Comparison of ENCODE assay signal across 8 cellular contexts in genomic region chr16:25048146-25048618, GRCh38. TPM values are rescaled to one million over a fixed set of nuclear protein-coding genes. Genes with fewer than 3 reads are reported as not detected.
DNase-seq lines count a peak whose midpoint lies in the region; ATAC-seq and TF ChIP-seq lines count a peak whose summit lies in the region.

No MANE protein-coding gene starts in this region.

- H3K4me3 Mint-ChIP-seq in activated naive CD4-positive, alpha-beta T cell treated with anti-CD3 and anti-CD28 coated beads, Interleukin-2, amount 50 U/mL, for 24 hours, result peak overlapping the region; percentile 90
- H3K4me3 Mint-ChIP-seq in memory B cell, result peak overlapping the region; percentile 89

- no peaks in the 10 kb centered on the region for H3K9me3 Mint-ChIP-seq in activated naive CD4-positive, alpha-beta T cell treated with anti-CD3 and anti-CD28 coated beads, Interleukin-2, amount 50 U/mL, for 24 hours
- no peaks in the 10 kb centered on the region for H3K9me3 Mint-ChIP-seq in memory B cell

- H3K27me3 ChIP-seq in ascending aorta (no peaks in the 10 kb centered on the region), upper lobe of left lung (no peaks in the 10 kb centered on the region)

- TF ChIP-seq CTCF in ascending aorta (IDR thresholded peaks at IDR 0.05) (no peak), upper lobe of left lung (IDR thresholded peaks at IDR 0.05) (no peak)

- H3K9me3 ChIP-seq in ascending aorta, result no peaks in the 10 kb centered on the region
- H3K9me3 ChIP-seq in upper lobe of left lung, result no peaks in the 10 kb centered on the region

- no peak for DNase-seq in activated naive CD4-positive, alpha-beta T cell treated with anti-CD3 and anti-CD28 coated beads, Interleukin-2, amount 50 U/mL, for 16 hours
- DNase-seq in ascending aorta (ENCODE audit: low spot score in 2 of 2) (no peak), memory B cell (ENCODE audit: low spot score in 2 of 2) (no peak), upper lobe of left lung (no peak), mesenteric fat pad (ENCODE audit: low spot score) (no peak), NCI-H187 treated with DMSO at 0.1 percent for 48 hours (lab: John Stamatoyannopoulos, UW) (no peak), DMS114 treated with DMSO at 0.1 percent for 48 hours (lab: John Stamatoyannopoulos, UW; ENCODE audit: unreplicated experiment) (no peak)

- H3K36me3 Mint-ChIP-seq in activated naive CD4-positive, alpha-beta T cell treated with anti-CD3 and anti-CD28 coated beads, Interleukin-2, amount 50 U/mL, for 24 hours, result no peaks in the 10 kb centered on the region
- no peaks in the 10 kb centered on the region for H3K36me3 Mint-ChIP-seq in memory B cell

- H3K4me1 ChIP-seq in ascending aorta (peaks cover 0 to 24% of the 10 kb centered on the region in 2 donors), upper lobe of left lung (peaks cover 26 to 45% (median 29%) of the 10 kb centered on the region in 4 donors)

- H3K27ac ChIP-seq in ascending aorta (peak overlapping the region; percentile 86 to 90), upper lobe of left lung (peak overlapping the region; percentile 87 to 92 (median 90))

- ATAC-seq in memory B cell (ENCODE audit: low read depth), result no peak
- no peak for ATAC-seq in upper lobe of left lung (ENCODE audit: low FRiP score in 2 of 2)

- peaks cover 58% of the 10 kb centered on the region for H3K4me1 Mint-ChIP-seq in activated naive CD4-positive, alpha-beta T cell treated with anti-CD3 and anti-CD28 coated beads, Interleukin-2, amount 50 U/mL, for 24 hours
- peaks cover 25% of the 10 kb centered on the region for H3K4me1 Mint-ChIP-seq in memory B cell

- no peak for TF ChIP-seq EP300 in upper lobe of left lung (IDR thresholded peaks at IDR 0.05)

- H3K4me3 ChIP-seq in ascending aorta (peak overlapping the region; percentile 66 to 67), upper lobe of left lung (peak overlapping the region in 3 of 4 donors; percentile 37 to 57 (median 50))

- peak overlapping the region; percentile 96 for H3K27ac Mint-ChIP-seq in activated naive CD4-positive, alpha-beta T cell treated with anti-CD3 and anti-CD28 coated beads, Interleukin-2, amount 50 U/mL, for 24 hours
- peak overlapping the region; percentile 92 for H3K27ac Mint-ChIP-seq in memory B cell

- peak in 1 of 4 donors; percentile 24 for TF ChIP-seq POLR2A in upper lobe of left lung (IDR thresholded peaks at IDR 0.05)

- 41 to 44% methylated on average over 4 of the region's 4 CpGs for WGBS in upper lobe of left lung, 2 donors

- no peaks in the 10 kb centered on the region for H3K27me3 Mint-ChIP-seq in activated naive CD4-positive, alpha-beta T cell treated with anti-CD3 and anti-CD28 coated beads, Interleukin-2, amount 50 U/mL, for 24 hours
- H3K27me3 Mint-ChIP-seq in memory B cell, result no peaks in the 10 kb centered on the region

- H3K36me3 ChIP-seq in ascending aorta, result no peaks in the 10 kb centered on the region
- no peaks in the 10 kb centered on the region for H3K36me3 ChIP-seq in upper lobe of left lung

- intact Hi-C loops in ascending aorta (cut with DNase I), result loop anchor here (2.0 kb wide), 2 partner anchors 17 to 19 kb away; no protein-coding TSS in a partner anchor

RNA-seq across cellular contexts. Expression of gene ARHGAP17, which starts 33.0 kb away (rescaled TPM):
- total RNA-seq in ascending aorta (133 TPM), upper lobe of left lung (10 to 100 TPM; 45.1 to 86.6 (median 54.6) TPM), mesenteric fat pad (96.0 TPM)
